Comparison of ENCODE assay signal across 2 cellular contexts in genomic region chr4:102832667-102833066, GRCh38.
TF ChIP-seq lines count a peak whose summit lies in the region.

No MANE protein-coding gene starts in this region.

TF ChIP-seq in HepG2, 621 proteins besides CTCF, POLR2A, EP300 and RAD21 (continues in another document):
- TF ChIP-seq ZNF121 (CRISPR knock-in tag; IDR thresholded peaks at IDR 0.05): no peak
- peak; percentile 31; the same call in 1 of the 2 replicates for TF ChIP-seq GATAD2A (CRISPR knock-in tag; IDR thresholded peaks at IDR 0.05)
- no peak for TF ChIP-seq ZNF326 (CRISPR knock-in tag; IDR thresholded peaks at IDR 0.05; ENCODE audit: borderline replicate concordance)
- no peak for TF ChIP-seq MEF2D (CRISPR knock-in tag; IDR thresholded peaks at IDR 0.05)
- no peak for TF ChIP-seq KAT2B (IDR thresholded peaks at IDR 0.05; ENCODE audit: borderline replicate concordance, low read depth, low read length)
- TF ChIP-seq, protein P1, sequence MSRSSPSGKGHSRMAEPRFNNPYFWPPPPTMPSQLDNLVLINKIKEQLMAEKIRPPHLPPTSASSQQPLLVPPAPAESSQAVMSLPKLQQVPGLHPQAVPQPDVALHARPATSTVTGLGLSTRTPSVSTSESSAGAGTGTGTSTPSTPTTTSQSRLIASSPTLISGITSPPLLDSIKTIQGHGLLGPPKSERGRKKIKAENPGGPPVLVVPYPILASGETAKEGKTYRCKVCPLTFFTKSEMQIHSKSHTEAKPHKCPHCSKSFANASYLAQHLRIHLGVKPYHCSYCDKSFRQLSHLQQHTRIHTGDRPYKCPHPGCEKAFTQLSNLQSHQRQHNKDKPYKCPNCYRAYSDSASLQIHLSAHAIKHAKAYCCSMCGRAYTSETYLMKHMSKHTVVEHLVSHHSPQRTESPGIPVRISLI (CRISPR knock-in tag; IDR thresholded peaks at IDR 0.05; ENCODE audit: borderline replicate concordance): 0 out of 2 replicates have a peak, but pooled peaks have one; percentile 52
- peak; percentile 33; the same call in 1 of the 2 replicates for TF ChIP-seq SAP130 (CRISPR knock-in tag; IDR thresholded peaks at IDR 0.05; ENCODE audit: low read depth)
- no peak for TF ChIP-seq ZNF496 (CRISPR knock-in tag; IDR thresholded peaks at IDR 0.05; ENCODE audit: insufficient replicate concordance)
- peak; percentile 56; the same call in 1 of the 2 replicates for TF ChIP-seq TFAP4 (IDR thresholded peaks at IDR 0.05; ENCODE audit: borderline replicate concordance, low read depth)
- no peak for TF ChIP-seq MAFK (conservative IDR thresholded peaks at IDR 0.05 in 1 of 2, IDR thresholded peaks at IDR 0.05 in 1 of 2; ENCODE audit: low read length in 2 of 2)
- TF ChIP-seq CEBPG (CRISPR knock-in tag; IDR thresholded peaks at IDR 0.05): 0 out of 2 replicates have a peak, but pooled peaks have one; percentile 16
- no peak for TF ChIP-seq HIC2 (CRISPR knock-in tag; IDR thresholded peaks at IDR 0.05; ENCODE audit: low read depth)
- peak; percentile 64 for TF ChIP-seq HNF4A (CRISPR knock-in tag; IDR thresholded peaks at IDR 0.05)
- 0 out of 2 replicates have a peak, but pooled peaks have one; percentile 37 for TF ChIP-seq ARID5B (CRISPR knock-in tag; IDR thresholded peaks at IDR 0.05)
- no peak for TF ChIP-seq FOXJ3 (CRISPR knock-in tag; IDR thresholded peaks at IDR 0.05; ENCODE audit: borderline replicate concordance)
- TF ChIP-seq, protein P2, sequence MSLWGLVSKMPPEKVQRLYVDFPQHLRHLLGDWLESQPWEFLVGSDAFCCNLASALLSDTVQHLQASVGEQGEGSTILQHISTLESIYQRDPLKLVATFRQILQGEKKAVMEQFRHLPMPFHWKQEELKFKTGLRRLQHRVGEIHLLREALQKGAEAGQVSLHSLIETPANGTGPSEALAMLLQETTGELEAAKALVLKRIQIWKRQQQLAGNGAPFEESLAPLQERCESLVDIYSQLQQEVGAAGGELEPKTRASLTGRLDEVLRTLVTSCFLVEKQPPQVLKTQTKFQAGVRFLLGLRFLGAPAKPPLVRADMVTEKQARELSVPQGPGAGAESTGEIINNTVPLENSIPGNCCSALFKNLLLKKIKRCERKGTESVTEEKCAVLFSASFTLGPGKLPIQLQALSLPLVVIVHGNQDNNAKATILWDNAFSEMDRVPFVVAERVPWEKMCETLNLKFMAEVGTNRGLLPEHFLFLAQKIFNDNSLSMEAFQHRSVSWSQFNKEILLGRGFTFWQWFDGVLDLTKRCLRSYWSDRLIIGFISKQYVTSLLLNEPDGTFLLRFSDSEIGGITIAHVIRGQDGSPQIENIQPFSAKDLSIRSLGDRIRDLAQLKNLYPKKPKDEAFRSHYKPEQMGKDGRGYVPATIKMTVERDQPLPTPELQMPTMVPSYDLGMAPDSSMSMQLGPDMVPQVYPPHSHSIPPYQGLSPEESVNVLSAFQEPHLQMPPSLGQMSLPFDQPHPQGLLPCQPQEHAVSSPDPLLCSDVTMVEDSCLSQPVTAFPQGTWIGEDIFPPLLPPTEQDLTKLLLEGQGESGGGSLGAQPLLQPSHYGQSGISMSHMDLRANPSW (CRISPR knock-in tag; IDR thresholded peaks at IDR 0.05; ENCODE audit: borderline replicate concordance): no peak
- no peak for TF ChIP-seq NR3C1 (CRISPR knock-in tag; IDR thresholded peaks at IDR 0.05)
- TF ChIP-seq ZNF841 (CRISPR knock-in tag; IDR thresholded peaks at IDR 0.05; ENCODE audit: borderline replicate concordance): no peak

TF ChIP-seq in K562, 482 proteins besides CTCF, POLR2A, EP300 and RAD21:
- TF ChIP-seq BHLHE40 (IDR thresholded peaks at IDR 0.05; ENCODE audit: low read length): peak; percentile 47
- TF ChIP-seq CEBPG (CRISPR knock-in tag; IDR thresholded peaks at IDR 0.05): peak; percentile 35; the same call in 1 of the 2 replicates
- no peak for TF ChIP-seq CEBPG (tag; conservative IDR thresholded peaks at IDR 0.05 in 1 of 2, IDR thresholded peaks at IDR 0.05 in 1 of 2)
- no peak for TF ChIP-seq RBM15 (IDR thresholded peaks at IDR 0.05; ENCODE audit: insufficient read depth, low read length)
